In the genomic region with DNA sequence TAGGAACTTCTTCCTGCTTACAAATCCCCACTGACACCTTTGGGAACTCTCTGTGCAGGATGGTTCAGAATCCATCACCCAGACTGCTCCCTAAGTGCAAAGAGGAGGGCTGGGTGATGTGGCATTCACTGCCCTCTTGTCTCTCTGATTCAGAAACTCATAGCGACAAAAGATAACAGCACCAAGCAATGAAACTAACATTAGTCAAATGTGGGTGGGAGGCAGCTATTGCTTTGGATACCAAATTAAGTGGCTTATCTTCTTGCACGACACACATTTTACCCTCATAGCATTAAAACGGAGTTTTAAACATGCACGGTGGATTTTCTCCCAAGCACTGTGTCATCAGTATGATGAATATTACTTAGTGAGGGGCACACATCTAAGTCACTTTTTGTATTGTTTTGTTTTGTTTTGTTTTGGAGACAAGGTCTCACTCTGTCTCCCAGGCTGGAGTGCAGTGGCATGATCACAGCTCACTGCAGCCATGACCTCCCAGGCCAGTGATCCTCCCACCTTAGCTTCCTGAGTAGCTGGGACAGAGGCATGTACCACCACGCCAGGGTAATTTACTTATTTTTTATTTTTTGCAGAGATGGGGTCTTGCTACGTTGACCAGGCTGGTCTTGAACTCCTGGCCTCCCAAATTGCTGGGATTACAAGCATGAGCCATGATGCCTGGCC, we compare ENCODE assay signal across 12 cellular contexts. TPM values are rescaled to one million over a fixed set of nuclear protein-coding genes. Genes with fewer than 3 reads are reported as not detected.
DNase-seq lines count a peak whose midpoint lies in the region; ATAC-seq and TF ChIP-seq lines count a peak whose summit lies in the region.
"Had no signal": no experiment of that assay in that cellular context is flagged by ENCODE, and none has a peak within 500 bp of the region (broad histone marks: within the 10 kb centered on the region; RNA-seq: fewer than 3 reads in every experiment).

No MANE protein-coding gene starts in this region.

- no peaks in the 10 kb centered on the region for H3K79me2 ChIP-seq in SK-N-SH (ENCODE audit: insufficient read depth)

- H3K27ac ChIP-seq in SK-N-SH (ENCODE audit: low read depth in 2 of 2, low read length in 1 of 2) = peak overlapping the region in 1 of 2 experiments; percentile 38; a peak in 2 of 4 replicates
- H3K27ac ChIP-seq in gastroesophageal sphincter = peak overlapping the region in 3 of 4 donors; percentile 27 to 54 (median 42)
- H3K27ac ChIP-seq in thyroid gland = peak overlapping the region in 2 of 3 donors; percentile 3 to 26
- H3K27ac ChIP-seq: 22Rv1, SJCRH30 had no signal

- H3K9me3 ChIP-seq in SK-N-SH (no peaks in the 10 kb centered on the region), gastroesophageal sphincter (no peaks in the 10 kb centered on the region), thyroid gland (no peaks in the 10 kb centered on the region)
- H3K9me3 ChIP-seq: SJCRH30 had no signal

- H3K9ac ChIP-seq in SK-N-SH = no peak overlapping the region

- H3K4me3 ChIP-seq in SK-N-SH (ENCODE audit: low read depth in 2 of 2, low read length in 1 of 2) = no peak overlapping the region
- no peak overlapping the region for H3K4me3 ChIP-seq in gastroesophageal sphincter
- H3K4me3 ChIP-seq in thyroid gland (replicated peaks in 1 of 3) = no peak overlapping the region
- H3K4me3 ChIP-seq: SJCRH30 had no signal

- no peak for TF ChIP-seq RAD21 in SK-N-SH (IDR thresholded peaks at IDR 0.05; ENCODE audit: low read length)

- POLR2A ChIA-PET in SK-N-SH (lab: Yijun Ruan, JAX) = no interaction called here

- no peaks in the 10 kb centered on the region for H3K27me3 ChIP-seq in SK-N-SH (ENCODE audit: insufficient read depth)
- no peaks in the 10 kb centered on the region for H3K27me3 ChIP-seq in gastroesophageal sphincter
- H3K27me3 ChIP-seq in thyroid gland = no peaks in the 10 kb centered on the region
- H3K27me3 ChIP-seq: SJCRH30 had no signal

- H3K9me2 ChIP-seq in SK-N-SH = no peaks in the 10 kb centered on the region

- no peak overlapping the region for H2AFZ ChIP-seq in SK-N-SH (ENCODE audit: low read depth)

- no peak overlapping the region; the same call in 1 of the 2 replicates for H3K4me2 ChIP-seq in SK-N-SH

- H4K20me1 ChIP-seq in SK-N-SH (ENCODE audit: insufficient read depth) = no peaks in the 10 kb centered on the region

- DNase-seq in SK-N-SH (no peak), RPMI7951 (ENCODE audit: low read depth) (peak; percentile 13), thyroid gland (no peak), DMS 273 (lab: John Stamatoyannopoulos, UW; ENCODE audit: unreplicated experiment) (no peak)
- no peak for DNase-seq in activated effector memory CD4-positive, alpha-beta T cell treated with anti-CD3 and anti-CD28 coated beads, Interleukin-2, amount 50 U/mL, for 16 hours
- DNase-seq: activated CD4-positive, alpha-beta T cell treated with anti-CD3 and anti-CD28 coated beads, Interleukin-2, amount 50 U/mL, for 4 hours; amygdala; SJCRH30 had no signal

- intact Hi-C loops in thyroid gland (cut with DNase I) = no loop called here

- TF ChIP-seq EP300 in SK-N-SH (IDR thresholded peaks at IDR 0.05; ENCODE audit: borderline replicate concordance in 1 of 2, low read depth in 1 of 2, low read length in 1 of 2) (no peak), gastroesophageal sphincter (IDR thresholded peaks at IDR 0.05) (no peak)

- H3K36me3 ChIP-seq in SK-N-SH (replicated peaks in 1 of 2; ENCODE audit: control insufficient read depth in 1 of 2, insufficient read depth in 2 of 2, low read length in 1 of 2) (peaks cover 5 to 7% of the 10 kb centered on the region in 2 experiments), gastroesophageal sphincter (peaks cover 0 to 32% of the 10 kb centered on the region in 2 donors), thyroid gland (no peaks in the 10 kb centered on the region)
- H3K36me3 ChIP-seq: SJCRH30 had no signal

- TF ChIP-seq CTCF in SK-N-SH (IDR thresholded peaks at IDR 0.05) (no peak), gastroesophageal sphincter (IDR thresholded peaks at IDR 0.05) (no peak), thyroid gland (IDR thresholded peaks at IDR 0.05) (no peak)

- peaks cover 0 to 9% of the 10 kb centered on the region in 2 experiments; a peak in 3 of 4 replicates for H3K4me1 ChIP-seq in SK-N-SH (ENCODE audit: control insufficient read depth in 1 of 2, insufficient read depth in 2 of 2, low read depth in 1 of 2, low read length in 1 of 2)
- peaks cover 0 to 27% (median 6%) of the 10 kb centered on the region in 3 donors for H3K4me1 ChIP-seq in gastroesophageal sphincter
- H3K4me1 ChIP-seq in thyroid gland = no peaks in the 10 kb centered on the region

- CTCF ChIA-PET in SK-N-SH (lab: Yijun Ruan, JAX) = interaction anchor here (0.6 kb wide), 1 partner anchor 10 kb away, joined by 4 read pairs; no protein-coding TSS in a partner anchor

- H3F3A ChIP-seq in SK-N-SH (replicated peaks; ENCODE audit: insufficient read depth) = peaks cover 4% of the 10 kb centered on the region

- ATAC-seq in SK-N-SH treated with all-trans-retinoic acid at 6 μM for 48 hours = peak; percentile 30; the same call in 2 of the 3 replicates
- no peak for ATAC-seq in gastroesophageal sphincter
- no peak for ATAC-seq in GM18519 (IDR thresholded peaks at IDR 0.05; ENCODE audit: low FRiP score, unreplicated experiment)

- TF ChIP-seq POLR2A in gastroesophageal sphincter (IDR thresholded peaks at IDR 0.05) (no peak), thyroid gland (IDR thresholded peaks at IDR 0.05) (no peak)

- WGBS in SK-N-SH (ENCODE audit: low lambda C conversion rate) = 87% methylated on average over 6 of the region's 6 CpGs
- 51 to 80% methylated on average over 2 to 6 of the region's 6 CpGs for WGBS in gastroesophageal sphincter (ENCODE audit: low coverage in 1 of 2), 2 donors
- 92 to 93% methylated on average over 5 to 6 of the region's 6 CpGs for whole genome bisulfite sequencing in thyroid gland, 2 donors

TF ChIP-seq in SK-N-SH treated with all-trans-retinoic acid at 6 μM for 48 hours, 23 proteins besides CTCF, POLR2A, EP300 and RAD21 (continues in another document):
- TF ChIP-seq, protein P1, sequence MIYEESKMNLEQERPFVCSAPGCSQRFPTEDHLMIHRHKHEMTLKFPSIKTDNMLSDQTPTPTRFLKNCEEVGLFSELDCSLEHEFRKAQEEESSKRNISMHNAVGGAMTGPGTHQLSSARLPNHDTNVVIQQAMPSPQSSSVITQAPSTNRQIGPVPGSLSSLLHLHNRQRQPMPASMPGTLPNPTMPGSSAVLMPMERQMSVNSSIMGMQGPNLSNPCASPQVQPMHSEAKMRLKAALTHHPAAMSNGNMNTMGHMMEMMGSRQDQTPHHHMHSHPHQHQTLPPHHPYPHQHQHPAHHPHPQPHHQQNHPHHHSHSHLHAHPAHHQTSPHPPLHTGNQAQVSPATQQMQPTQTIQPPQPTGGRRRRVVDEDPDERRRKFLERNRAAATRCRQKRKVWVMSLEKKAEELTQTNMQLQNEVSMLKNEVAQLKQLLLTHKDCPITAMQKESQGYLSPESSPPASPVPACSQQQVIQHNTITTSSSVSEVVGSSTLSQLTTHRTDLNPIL (CRISPR knock-in tag; IDR thresholded peaks at IDR 0.05; ENCODE audit: low read depth) = no peak
- TF ChIP-seq TCF4 (CRISPR knock-in tag; IDR thresholded peaks at IDR 0.05; ENCODE audit: borderline replicate concordance) = no peak
- no peak for TF ChIP-seq ISL1 (CRISPR knock-in tag; IDR thresholded peaks at IDR 0.05)
- no peak for TF ChIP-seq SNAI2 (CRISPR knock-in tag; IDR thresholded peaks at IDR 0.05)

TF ChIP-seq in SK-N-SH, 30 proteins besides CTCF, POLR2A, EP300 and RAD21:
- no peak for TF ChIP-seq FOXJ3 (CRISPR knock-in tag; IDR thresholded peaks at IDR 0.05)
- TF ChIP-seq GABPA (IDR thresholded peaks at IDR 0.05; ENCODE audit: low read depth) = no peak
- TF ChIP-seq MXI1 (IDR thresholded peaks at IDR 0.05; ENCODE audit: low read depth, low read length) = no peak
- TF ChIP-seq NRF1 (IDR thresholded peaks at IDR 0.05; ENCODE audit: low read depth, low read length) = no peak
- no peak for TF ChIP-seq CHD2 (IDR thresholded peaks at IDR 0.05; ENCODE audit: low read length, partially characterized antibody)
- TF ChIP-seq EZH2phosphoT487 (IDR thresholded peaks at IDR 0.05; ENCODE audit: borderline replicate concordance, low read depth) = no peak
- no peak for TF ChIP-seq RCOR1 (IDR thresholded peaks at IDR 0.05; ENCODE audit: low read length)
- TF ChIP-seq, protein P2, sequence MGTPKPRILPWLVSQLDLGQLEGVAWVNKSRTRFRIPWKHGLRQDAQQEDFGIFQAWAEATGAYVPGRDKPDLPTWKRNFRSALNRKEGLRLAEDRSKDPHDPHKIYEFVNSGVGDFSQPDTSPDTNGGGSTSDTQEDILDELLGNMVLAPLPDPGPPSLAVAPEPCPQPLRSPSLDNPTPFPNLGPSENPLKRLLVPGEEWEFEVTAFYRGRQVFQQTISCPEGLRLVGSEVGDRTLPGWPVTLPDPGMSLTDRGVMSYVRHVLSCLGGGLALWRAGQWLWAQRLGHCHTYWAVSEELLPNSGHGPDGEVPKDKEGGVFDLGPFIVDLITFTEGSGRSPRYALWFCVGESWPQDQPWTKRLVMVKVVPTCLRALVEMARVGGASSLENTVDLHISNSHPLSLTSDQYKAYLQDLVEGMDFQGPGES (IDR thresholded peaks at IDR 0.05; ENCODE audit: low read depth, low read length) = no peak
- no peak for TF ChIP-seq TEAD4 (IDR thresholded peaks at IDR 0.05; ENCODE audit: borderline replicate concordance, insufficient read depth)
- TF ChIP-seq RXRA (IDR thresholded peaks at IDR 0.05; ENCODE audit: borderline replicate concordance, low read depth) = no peak
- TF ChIP-seq RFX5 (IDR thresholded peaks at IDR 0.05; ENCODE audit: low read length) = no peak
- TF ChIP-seq, protein P3, sequence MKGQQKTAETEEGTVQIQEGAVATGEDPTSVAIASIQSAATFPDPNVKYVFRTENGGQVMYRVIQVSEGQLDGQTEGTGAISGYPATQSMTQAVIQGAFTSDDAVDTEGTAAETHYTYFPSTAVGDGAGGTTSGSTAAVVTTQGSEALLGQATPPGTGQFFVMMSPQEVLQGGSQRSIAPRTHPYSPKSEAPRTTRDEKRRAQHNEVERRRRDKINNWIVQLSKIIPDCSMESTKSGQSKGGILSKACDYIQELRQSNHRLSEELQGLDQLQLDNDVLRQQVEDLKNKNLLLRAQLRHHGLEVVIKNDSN (IDR thresholded peaks at IDR 0.05; ENCODE audit: borderline replicate concordance, low read depth) = no peak
TF ChIP-seq in SK-N-SH: peak in this region for 0.

RNA-seq across cellular contexts. Expression of a gene that starts 40.9 kb away (rescaled TPM):
- polyA plus RNA-seq in SK-N-SH (2012; rRNA removed) = 0.02 and 0.05 TPM in 2 replicates
- under 0.01 and 0.01 TPM in 2 replicates for polyA plus RNA-seq in SK-N-SH (2012; cell fraction: cytosol; rRNA removed)
- 0.05 and 0.09 TPM in 2 replicates for polyA plus RNA-seq in SK-N-SH (2012; cell fraction: nucleus; rRNA removed)
- under 0.01 and 0.10 TPM in 2 replicates for total RNA-seq in RPMI7951 (2014; rRNA removed; shearing (Covaris generic))
- total RNA-seq in gastroesophageal sphincter = under 1 TPM; 0.07 to 0.47 (median 0.21) TPM
- total RNA-seq in thyroid gland = 10 to 100 TPM in 1 of 4 donors, 1 to 10 TPM in 3; 1.6 to 16.4 (median 4.4) TPM

RNA-seq across cellular contexts. Expression of a gene that starts 53.0 kb away (rescaled TPM):
- polyA plus RNA-seq in SK-N-SH (2012; rRNA removed) = 8.2 and 8.4 TPM in 2 replicates
- polyA plus RNA-seq in SK-N-SH (2012; cell fraction: cytosol; rRNA removed) = 14.0 and 22.6 TPM in 2 replicates
- polyA plus RNA-seq in SK-N-SH (2012; cell fraction: nucleus; rRNA removed) = 3.0 and 5.6 TPM in 2 replicates
- 32.9 and 49.2 TPM in 2 replicates for total RNA-seq in RPMI7951 (2014; rRNA removed; shearing (Covaris generic))
- total RNA-seq in gastroesophageal sphincter (100 to 1,000 TPM in 1 of 4 donors, 10 to 100 TPM in 3; 58.8 to 104 (median 85.6) TPM), thyroid gland (10 to 100 TPM; 64.4 to 79.4 (median 71.0) TPM)
